Comparison of ENCODE assay signal across 9 cellular contexts in genomic region chr5:141478321-141478945, GRCh38. TPM values are rescaled to one million over a fixed set of nuclear protein-coding genes. Genes with fewer than 3 reads are reported as not detected.
DNase-seq lines count a peak whose midpoint lies in the region; ATAC-seq lines count a peak whose summit lies in the region.
"Had no signal": no experiment of that assay in that cellular context is flagged by ENCODE, and none has a peak within 500 bp of the region (broad histone marks: within the 10 kb centered on the region; RNA-seq: fewer than 3 reads in every experiment).

No MANE protein-coding gene starts in this region.

- DNase-seq in ELF-1 (ENCODE audit: low read depth, low spot score) (peak; percentile 61), NCI-H526 (lab: John Stamatoyannopoulos, UW) (peak; percentile 87 to 92), fibroblast of peridontal ligament (ENCODE audit: extremely low read depth) (peak; percentile 30), posterior vena cava (ENCODE audit: low spot score) (peak; percentile 80), HK-2 (ENCODE audit: unreplicated experiment) (no peak)
- DNase-seq in T-helper 2 cell treated with Interferon-gamma antibody and Interleukin-4, amounts not matched to agents 5 μg/mL and 100 μg/mL, for 36 hours (ENCODE audit: low spot score): no peak
- DNase-seq: activated T-cell treated with anti-CD3 and anti-CD28 coated beads, Interleukin-2, amount 50 U/mL, for 1 hour had no signal

- peaks cover 80% of the 10 kb centered on the region for H3K27me3 Mint-ChIP-seq in T-helper 2 cell treated with Interferon-gamma antibody and Interleukin-4, amounts not matched to agents 5 μg/mL and 100 μg/mL, for 36 hours (ENCODE audit: low read depth)

- peaks cover 14% of the 10 kb centered on the region for H3K4me1 Mint-ChIP-seq in T-helper 2 cell treated with Interferon-gamma antibody and Interleukin-4, amounts not matched to agents 5 μg/mL and 100 μg/mL, for 36 hours (ENCODE audit: low read depth)

- intact Hi-C loops in posterior vena cava (cut with DNase I): loop anchor here in 1 of 2 donors (5.0 kb wide), 1 partner anchor 34 kb away; no protein-coding TSS in a partner anchor

- no peak for ATAC-seq in GM18858 (IDR thresholded peaks at IDR 0.05; ENCODE audit: unreplicated experiment)
- no peak for ATAC-seq in GM19452 (IDR thresholded peaks at IDR 0.05; ENCODE audit: unreplicated experiment)

- no peak overlapping the region for H3K4me3 Mint-ChIP-seq in T-helper 2 cell treated with Interferon-gamma antibody and Interleukin-4, amounts not matched to agents 5 μg/mL and 100 μg/mL, for 36 hours

- no peak overlapping the region for H3K27ac Mint-ChIP-seq in T-helper 2 cell treated with Interferon-gamma antibody and Interleukin-4, amounts not matched to agents 5 μg/mL and 100 μg/mL, for 36 hours

- no peaks in the 10 kb centered on the region for H3K36me3 Mint-ChIP-seq in T-helper 2 cell treated with Interferon-gamma antibody and Interleukin-4, amounts not matched to agents 5 μg/mL and 100 μg/mL, for 36 hours (ENCODE audit: low read depth)

- no peaks in the 10 kb centered on the region for H3K9me3 Mint-ChIP-seq in T-helper 2 cell treated with Interferon-gamma antibody and Interleukin-4, amounts not matched to agents 5 μg/mL and 100 μg/mL, for 36 hours

RNA-seq across cellular contexts. Expression of gene PCDHGC3, which starts 2.7 kb away (rescaled TPM):
- total RNA-seq in posterior vena cava: 10 to 100 TPM; 71.1 to 90.6 TPM

RNA-seq across cellular contexts. Expression of gene PCDHGC4, which starts 6.4 kb away (rescaled TPM):
- total RNA-seq in posterior vena cava: 1 to 10 TPM; 2.0 to 2.9 TPM

RNA-seq across cellular contexts. Expression of gene PCDHGC5, which starts 10.4 kb away (rescaled TPM):
- 1 to 10 TPM; 2.3 to 2.6 TPM for total RNA-seq in posterior vena cava

RNA-seq across cellular contexts. Expression of gene PCDHGA12, which starts 48.1 kb away (rescaled TPM):
- total RNA-seq in posterior vena cava: 10 to 100 TPM in 1 of 2 donors, 1 to 10 TPM in 1; 5.2 to 11.6 TPM

RNA-seq across cellular contexts. Expression of gene PCDHGA11, which starts 57.6 kb away (rescaled TPM):
- 1 to 10 TPM; 4.6 to 4.8 TPM for total RNA-seq in posterior vena cava

Comparison
In these comparisons a context has a peak if more than half of its experiments do, and no peak if none do; other contexts are left out.
1. DNase-seq: peak in ELF-1 (single experiment), NCI-H526 (2 of 2), fibroblast of peridontal ligament (single experiment) and posterior vena cava (single experiment); none in T-helper 2 cell treated with Interferon-gamma antibody and Interleukin-4, amounts not matched to agents 5 μg/mL and 100 μg/mL, for 36 hours (single experiment) and HK-2 (single experiment).